8 cellular contexts compared by ENCODE assay signal in genomic region chr14:67426983-67427601, GRCh38. TPM values are rescaled to one million over a fixed set of nuclear protein-coding genes. Genes with fewer than 3 reads are reported as not detected.
DNase-seq lines count a peak whose midpoint lies in the region; ATAC-seq, FAIRE-seq and TF ChIP-seq lines count a peak whose summit lies in the region.

No MANE protein-coding gene starts in this region.

- H3K9ac ChIP-seq in Loucy (ENCODE audit: low read depth, low read length, poor library complexity, severe bottlenecking): no peak overlapping the region

- 24 to 30% (median 29%) methylated on average over 29 of the region's 29 CpGs for WGBS in ovary, 3 donors

- no peaks in the 10 kb centered on the region for H3K4me1 ChIP-seq in Loucy (ENCODE audit: insufficient read depth, low read length, poor library complexity, severe bottlenecking)
- no peaks in the 10 kb centered on the region for H3K4me1 ChIP-seq in RWPE2 (ENCODE audit: insufficient read depth, poor library complexity, severe bottlenecking)
- no peaks in the 10 kb centered on the region for H3K4me1 ChIP-seq in ovary (ENCODE audit: insufficient read depth)
- peaks cover 0 to 5% (median 0%) of the 10 kb centered on the region in 4 donors for H3K4me1 ChIP-seq in tibial artery

- H3K27me3 ChIP-seq in Loucy (ENCODE audit: insufficient read depth, low read length, poor library complexity, severe bottlenecking): no peaks in the 10 kb centered on the region
- H3K27me3 ChIP-seq in RWPE2 (ENCODE audit: insufficient read depth, poor library complexity, severe bottlenecking): no peaks in the 10 kb centered on the region
- no peaks in the 10 kb centered on the region for H3K27me3 ChIP-seq in ovary
- H3K27me3 ChIP-seq in tibial artery: peaks cover 0 to 34% of the 10 kb centered on the region in 2 donors

- H3K9me3 ChIP-seq in Loucy (ENCODE audit: insufficient read depth, low read depth, low read length): no peaks in the 10 kb centered on the region
- H3K9me3 ChIP-seq in RWPE2 (ENCODE audit: severe bottlenecking): no peaks in the 10 kb centered on the region
- no peaks in the 10 kb centered on the region for H3K9me3 ChIP-seq in ovary
- H3K9me3 ChIP-seq in tibial artery: no peaks in the 10 kb centered on the region

- H3F3A ChIP-seq in Loucy (ENCODE audit: low read depth): no peaks in the 10 kb centered on the region

- H3K4me3 ChIP-seq in Loucy (ENCODE audit: low read length, poor library complexity, severe bottlenecking) (no peak overlapping the region), RWPE2 (ENCODE audit: severe bottlenecking) (no peak overlapping the region), ovary (no peak overlapping the region), tibial artery (no peak overlapping the region)

- DNase-seq in NCI-H1436 (lab: John Stamatoyannopoulos, UW): peak; percentile 70
- no peak for DNase-seq in NCI-H1436 treated with DMSO at 0.1 percent for 48 hours (lab: John Stamatoyannopoulos, UW)
- no peak for DNase-seq in RWPE2 (ENCODE audit: low spot score)
- DNase-seq in activated T-helper 9 cell treated with anti-CD3 and anti-CD28 coated beads, Interleukin-2, amount 50 U/mL, for 16 hours (ENCODE audit: low read depth): peak; percentile 54
- DNase-seq in frontal cortex (ENCODE audit: low spot score in 2 of 2): peak; percentile 56 to 85
- peak; percentile 53 to 74 (median 69) for DNase-seq in ovary
- DNase-seq in tibial artery: peak; percentile 59 to 77

- 0 out of 2 replicates have a peak overlapping the region, but pooled peaks have one; percentile 3 for H2AFZ ChIP-seq in Loucy (ENCODE audit: low read length)

- peak; percentile 85 for ATAC-seq in RWPE2 (ENCODE audit: low read depth)

- no peaks in the 10 kb centered on the region for H3K36me3 ChIP-seq in Loucy (ENCODE audit: insufficient read depth, low read length)
- no peaks in the 10 kb centered on the region for H3K36me3 ChIP-seq in RWPE2 (ENCODE audit: low read depth)
- H3K36me3 ChIP-seq in ovary: no peaks in the 10 kb centered on the region
- H3K36me3 ChIP-seq in tibial artery: no peaks in the 10 kb centered on the region

- TF ChIP-seq CTCF in Loucy (conservative IDR thresholded peaks at IDR 0.05; ENCODE audit: low read length): peak; percentile 87
- TF ChIP-seq CTCF in RWPE2 (IDR thresholded peaks at IDR 0.05; ENCODE audit: poor library complexity, severe bottlenecking): peak; percentile 97
- peak; percentile 46 to 56 (median 46) for TF ChIP-seq CTCF in ovary (IDR thresholded peaks at IDR 0.05)
- TF ChIP-seq CTCF in tibial artery (IDR thresholded peaks at IDR 0.05): peak; percentile 77 to 78

- H3K79me2 ChIP-seq in Loucy (ENCODE audit: insufficient read depth, low read length): no peaks in the 10 kb centered on the region

- H3K4me2 ChIP-seq in Loucy (ENCODE audit: low read depth, low read length, poor library complexity, severe bottlenecking): no peak overlapping the region

- H4K20me1 ChIP-seq in Loucy (ENCODE audit: insufficient read depth, low read length, poor library complexity, severe bottlenecking): no peaks in the 10 kb centered on the region

- FAIRE-seq in frontal cortex (lab: Jason Lieb, UNC): no peak

- H3K27ac ChIP-seq in RWPE2 (ENCODE audit: poor library complexity, severe bottlenecking): no peak overlapping the region
- H3K27ac ChIP-seq in ovary: no peak overlapping the region
- no peak overlapping the region for H3K27ac ChIP-seq in tibial artery

- no peaks in the 10 kb centered on the region for H3K9me2 ChIP-seq in Loucy (replicated peaks; ENCODE audit: low read depth, low read length)

- TF ChIP-seq EP300 in ovary (IDR thresholded peaks at IDR 0.05): no peak

- intact Hi-C loops in ovary (cut with DNase I): loop anchor here in 3 of 4 donors (5.0 to 10.0 kb wide), 4 partner anchors 145 to 278 kb away; partner anchors contain the start of gene RDH12 (in 2 of the 3)
- intact Hi-C loops in tibial artery (cut with DNase I; ENCODE audit: low total_unique reads): loop anchor here (5.0 kb wide), 1 partner anchor 145 kb away; no protein-coding TSS in a partner anchor

- TF ChIP-seq POLR2A in ovary (IDR thresholded peaks at IDR 0.05): no peak

RNA-seq across cellular contexts. Expression of gene PLEK2, which starts 15.1 kb away (rescaled TPM):
- total RNA-seq in frontal cortex (0.41 TPM), ovary (1 to 10 TPM in 3 of 7 donors, under 1 TPM in 2, not detected in 2; 0.43 to 2.8 (median 1.9) TPM)
- polyA plus RNA-seq in ovary: 100 to 1,000 TPM in 1 of 2 donors, 1 to 10 TPM in 1; 1.9 to 130 TPM

Comparison
In these comparisons a context has a peak if more than half of its experiments do, and no peak if none do; other contexts are left out.
1. DNase-seq: peak in NCI-H1436 (single experiment), activated T-helper 9 cell treated with anti-CD3 and anti-CD28 coated beads, Interleukin-2, amount 50 U/mL, for 16 hours (single experiment), frontal cortex (2 of 2), ovary (5 of 5) and tibial artery (2 of 2); none in NCI-H1436 treated with DMSO at 0.1 percent for 48 hours (single experiment) and RWPE2 (single experiment).
2. CTCF ChIP-seq: peak in every context shown above with its lines; median percentile 97 in RWPE2; 87 in Loucy; 78 in tibial artery; 46 in ovary.